8 cellular contexts compared by ENCODE assay signal in the genomic region with DNA sequence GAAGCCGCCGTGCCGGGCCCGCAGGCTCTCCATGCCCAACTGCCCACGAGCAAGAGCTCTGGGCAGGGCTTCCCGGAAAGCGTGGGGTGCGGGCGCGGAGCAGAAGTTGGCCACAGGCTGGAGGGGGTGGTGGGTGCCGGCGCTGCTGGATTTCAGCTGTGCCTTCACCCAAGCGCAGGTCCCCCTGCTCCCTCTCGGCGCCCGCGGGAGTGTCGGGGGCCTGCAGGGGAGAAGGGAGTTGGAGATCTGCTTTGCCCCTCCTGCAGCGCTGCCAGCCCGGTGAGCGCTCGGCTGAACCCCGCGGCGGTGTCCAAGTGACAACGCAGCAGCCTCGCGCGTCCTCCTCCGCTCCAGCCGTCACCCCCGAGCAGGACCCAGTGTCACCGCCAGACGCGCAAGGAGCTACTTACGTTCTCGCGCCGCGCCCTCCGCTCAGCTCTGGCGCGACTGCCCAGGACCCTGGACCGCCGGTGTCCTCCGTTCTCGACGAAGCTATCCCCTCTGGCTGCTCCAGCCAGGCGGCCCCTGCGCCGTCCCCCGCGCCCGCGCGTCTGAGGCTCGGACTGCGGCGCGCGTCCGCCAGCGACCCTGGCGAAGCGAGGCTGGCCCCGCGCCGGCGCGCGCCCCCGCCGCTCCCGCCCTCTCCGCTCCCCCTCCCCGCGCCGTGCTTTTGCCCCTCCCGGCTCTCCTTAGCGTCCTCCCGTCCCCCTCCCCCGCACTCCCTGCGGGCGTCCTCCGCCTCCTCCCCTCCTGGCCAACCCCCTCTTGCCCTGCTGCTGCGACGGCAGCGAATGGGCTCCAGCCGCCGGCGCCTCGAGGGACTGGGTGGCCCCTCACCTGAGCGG. TPM values are rescaled to one million over a fixed set of nuclear protein-coding genes. Genes with fewer than 3 reads are reported as not detected.
DNase-seq lines count a peak whose midpoint lies in the region; ATAC-seq and TF ChIP-seq lines count a peak whose summit lies in the region.

A gene (minus strand): TSS at position 604 of the 845 bp plus-strand sequence. CDS start 216,372 bp downstream, outside the sequence.

- no peaks in the 10 kb centered on the region for H3K36me3 Mint-ChIP-seq in CD4-positive, CD25-positive, alpha-beta regulatory T cell

- H3K9me3 Mint-ChIP-seq in CD4-positive, CD25-positive, alpha-beta regulatory T cell: peaks cover 0 to 3% (median 0%) of the 10 kb centered on the region in 7 donors

- no peaks in the 10 kb centered on the region for H3K9me3 ChIP-seq in CD4-positive, CD25-positive, alpha-beta regulatory T cell (ENCODE audit: control insufficient read depth in 2 of 2, low read length in 2 of 2)
- H3K9me3 ChIP-seq in esophagus squamous epithelium (no peaks in the 10 kb centered on the region), transverse colon (no peaks in the 10 kb centered on the region)

- H3K4me3 ChIP-seq in CD4-positive, CD25-positive, alpha-beta regulatory T cell (ENCODE audit: low read depth, low read length): no peak within 1 kb of the TSS
- H3K4me3 ChIP-seq in esophagus squamous epithelium (peak within 1 kb of the TSS; percentile 46 to 73 (median 56)), transverse colon (peak within 1 kb of the TSS in 3 of 4 donors; percentile 23 to 50 (median 34))

- in situ Hi-C loops in transverse colon (cut with MboI; ENCODE audit: low pct_ligation_motif_present in 1 of 4, low pct_unique_long_range_greater_than_20kb in 1 of 4, low sequenced_read_pairs in 3 of 4): no loop called here

- no peaks in the 10 kb centered on the region for H3K36me3 ChIP-seq in CD4-positive, CD25-positive, alpha-beta regulatory T cell (ENCODE audit: control insufficient read depth, insufficient read depth, low read length)
- H3K36me3 ChIP-seq in esophagus squamous epithelium: no peaks in the 10 kb centered on the region
- no peaks in the 10 kb centered on the region for H3K36me3 ChIP-seq in transverse colon

- peaks cover 0 to 15% (median 10%) of the 10 kb centered on the region in 4 donors for H3K4me1 Mint-ChIP-seq in CD4-positive, CD25-positive, alpha-beta regulatory T cell

- TF ChIP-seq CTCF in esophagus squamous epithelium (IDR thresholded peaks at IDR 0.05): peak in 1 of 6 experiments; percentile 16
- no peak for TF ChIP-seq CTCF in transverse colon (IDR thresholded peaks at IDR 0.05)

- peaks cover 36% of the 10 kb centered on the region for H3K27me3 ChIP-seq in CD4-positive, CD25-positive, alpha-beta regulatory T cell (ENCODE audit: control insufficient read depth, insufficient read depth, low read length)
- H3K27me3 ChIP-seq in esophagus squamous epithelium (peaks cover 0 to 88% (median 9%) of the 10 kb centered on the region in 4 donors), transverse colon (peaks cover 76% of the 10 kb centered on the region)

- peak in 1 of 3 donors; percentile 34 for DNase-seq in CD4-positive, CD25-positive, alpha-beta regulatory T cell
- DNase-seq in NCI-H2081 (lab: John Stamatoyannopoulos, UW): peak; percentile 92 to 93
- DNase-seq in activated CD8-positive, alpha-beta memory T cell treated with anti-CD3 and anti-CD28 coated beads for 24 hours: peak; percentile 80
- DNase-seq in esophagus squamous epithelium (lab: John Stamatoyannopoulos, UW): no peak
- DNase-seq in myocyte (ENCODE audit: low read depth): peak; percentile 73
- peak; percentile 15 for DNase-seq in transverse colon
- no peak for DNase-seq in NK-92 treated with Interleukin-12 subunit alpha and Interleukin-12 subunit beta, amount 100 ng/mL, for 24 hours (lab: John Stamatoyannopoulos, UW)

- intact Hi-C loops in esophagus squamous epithelium (cut with DNase I): no loop called here
- intact Hi-C loops in transverse colon (cut with DNase I; ENCODE audit: low total_unique reads): no loop called here

- no peak for TF ChIP-seq EP300 in transverse colon (IDR thresholded peaks at IDR 0.05; ENCODE audit: low read depth)

- peaks cover 10% of the 10 kb centered on the region for H3K4me1 ChIP-seq in CD4-positive, CD25-positive, alpha-beta regulatory T cell (ENCODE audit: control insufficient read depth, insufficient read depth, low read length, poor library complexity, severe bottlenecking)
- peaks cover 16 to 28% (median 16%) of the 10 kb centered on the region in 3 donors for H3K4me1 ChIP-seq in esophagus squamous epithelium
- peaks cover 3 to 22% (median 16%) of the 10 kb centered on the region in 4 donors for H3K4me1 ChIP-seq in transverse colon

- H3K4me3 Mint-ChIP-seq in CD4-positive, CD25-positive, alpha-beta regulatory T cell: peak within 1 kb of the TSS; percentile 6 to 75 (median 72)

- 0 to 1% methylated on average over 18 to 24 of the region's 93 CpGs for WGBS in esophagus squamous epithelium, 2 donors
- 2% methylated on average over 11 of the region's 93 CpGs; no CpG with 5 or more reads in 1 of the 2 donors for WGBS in transverse colon (ENCODE audit: low coverage in 1 of 2), 2 donors

- H3K27me3 Mint-ChIP-seq in CD4-positive, CD25-positive, alpha-beta regulatory T cell: peaks cover 57% of the 10 kb centered on the region

- no peak within 1 kb of the TSS for H3K27ac ChIP-seq in CD4-positive, CD25-positive, alpha-beta regulatory T cell (ENCODE audit: insufficient read depth, low read length, poor library complexity, severe bottlenecking)
- H3K27ac ChIP-seq in esophagus squamous epithelium (peak within 1 kb of the TSS in 2 of 4 donors; percentile 17 to 30), transverse colon (no peak within 1 kb of the TSS)

- ATAC-seq in CD4-positive, CD25-positive, alpha-beta regulatory T cell (ENCODE audit: low read depth in 2 of 2): peak; percentile 17 to 22
- ATAC-seq in GM21619 (IDR thresholded peaks at IDR 0.05; ENCODE audit: unreplicated experiment): peak; percentile 41

- H3K27ac Mint-ChIP-seq in CD4-positive, CD25-positive, alpha-beta regulatory T cell: no peak within 1 kb of the TSS

- TF ChIP-seq POLR2A in esophagus squamous epithelium (IDR thresholded peaks at IDR 0.05) (no peak), transverse colon (IDR thresholded peaks at IDR 0.05) (no peak)

RNA-seq across cellular contexts. Expression of the gene that starts here (rescaled TPM):
- total RNA-seq in CD4-positive, CD25-positive, alpha-beta regulatory T cell: not detected
- under 1 TPM in 1 of 4 donors, not detected in 3; 0.27 TPM for polyA plus RNA-seq in CD4-positive, CD25-positive, alpha-beta regulatory T cell
- total RNA-seq in esophagus squamous epithelium (1 to 10 TPM in 3 of 4 donors, not detected in 1; 1.5 to 9.8 (median 6.3) TPM), myocyte (43.2 and 60.4 TPM in 2 replicates), transverse colon (1 to 10 TPM in 3 of 4 donors, under 1 TPM in 1; 0.60 to 2.5 (median 1.8) TPM)
- polyA plus RNA-seq in myocyte (2012): 5.1 TPM

Comparison
In these comparisons a context has a peak if more than half of its experiments do, and no peak if none do; other contexts are left out.
1. Peak in ATAC-seq in CD4-positive, CD25-positive, alpha-beta regulatory T cell; RNA of the gene not detected or under 1 TPM.
2. DNase-seq: peak in NCI-H2081 (2 of 2), activated CD8-positive, alpha-beta memory T cell treated with anti-CD3 and anti-CD28 coated beads for 24 hours (single experiment), myocyte (single experiment) and transverse colon (single experiment); none in esophagus squamous epithelium (single experiment) and NK-92 treated with Interleukin-12 subunit alpha and Interleukin-12 subunit beta, amount 100 ng/mL, for 24 hours (single experiment).